1 cellular context compared by ENCODE assay signal in the genomic region with DNA sequence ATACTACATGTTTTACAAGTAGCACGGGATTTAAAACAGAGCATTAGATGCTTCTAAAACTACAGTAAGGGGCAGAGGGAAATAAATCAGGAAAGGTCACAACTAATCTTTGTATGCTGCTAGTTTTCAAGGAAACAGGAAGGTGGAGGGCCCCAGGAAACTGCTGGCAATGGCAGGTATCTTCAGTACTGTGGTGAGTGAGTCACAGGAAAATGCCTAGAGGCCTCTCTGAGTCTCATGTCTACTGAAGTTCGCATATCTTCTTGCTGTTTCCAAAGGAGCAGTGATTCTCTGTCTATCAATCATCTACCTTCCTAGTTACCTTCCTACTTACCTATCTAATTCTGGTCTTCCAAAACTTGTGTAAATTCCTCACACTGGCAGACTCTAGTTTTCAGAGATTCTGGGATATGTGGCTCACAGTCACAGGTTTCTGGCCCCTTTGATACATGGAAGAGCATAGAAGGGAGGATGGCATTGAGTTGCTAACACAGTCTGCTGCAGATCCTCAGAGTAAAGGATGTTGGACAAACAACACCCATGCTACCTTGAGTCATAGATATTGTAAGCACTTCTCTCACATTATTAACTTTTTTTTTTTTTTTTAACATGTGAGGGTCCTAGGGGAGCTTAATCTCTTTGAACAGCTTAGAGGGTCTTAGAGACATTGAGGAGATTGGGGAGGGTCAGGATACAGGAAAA.
TF ChIP-seq lines count a peak whose summit lies in the region.

No MANE protein-coding gene starts in this region.

TF ChIP-seq in SK-N-SH, 30 proteins besides CTCF, POLR2A, EP300 and RAD21 (continued from another document):
- TF ChIP-seq, protein P1, sequence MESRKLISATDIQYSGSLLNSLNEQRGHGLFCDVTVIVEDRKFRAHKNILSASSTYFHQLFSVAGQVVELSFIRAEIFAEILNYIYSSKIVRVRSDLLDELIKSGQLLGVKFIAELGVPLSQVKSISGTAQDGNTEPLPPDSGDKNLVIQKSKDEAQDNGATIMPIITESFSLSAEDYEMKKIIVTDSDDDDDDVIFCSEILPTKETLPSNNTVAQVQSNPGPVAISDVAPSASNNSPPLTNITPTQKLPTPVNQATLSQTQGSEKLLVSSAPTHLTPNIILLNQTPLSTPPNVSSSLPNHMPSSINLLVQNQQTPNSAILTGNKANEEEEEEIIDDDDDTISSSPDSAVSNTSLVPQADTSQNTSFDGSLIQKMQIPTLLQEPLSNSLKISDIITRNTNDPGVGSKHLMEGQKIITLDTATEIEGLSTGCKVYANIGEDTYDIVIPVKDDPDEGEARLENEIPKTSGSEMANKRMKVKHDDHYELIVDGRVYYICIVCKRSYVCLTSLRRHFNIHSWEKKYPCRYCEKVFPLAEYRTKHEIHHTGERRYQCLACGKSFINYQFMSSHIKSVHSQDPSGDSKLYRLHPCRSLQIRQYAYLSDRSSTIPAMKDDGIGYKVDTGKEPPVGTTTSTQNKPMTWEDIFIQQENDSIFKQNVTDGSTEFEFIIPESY (IDR thresholded peaks at IDR 0.05; ENCODE audit: borderline replicate concordance, low read depth) = no peak
- TF ChIP-seq, protein P2, sequence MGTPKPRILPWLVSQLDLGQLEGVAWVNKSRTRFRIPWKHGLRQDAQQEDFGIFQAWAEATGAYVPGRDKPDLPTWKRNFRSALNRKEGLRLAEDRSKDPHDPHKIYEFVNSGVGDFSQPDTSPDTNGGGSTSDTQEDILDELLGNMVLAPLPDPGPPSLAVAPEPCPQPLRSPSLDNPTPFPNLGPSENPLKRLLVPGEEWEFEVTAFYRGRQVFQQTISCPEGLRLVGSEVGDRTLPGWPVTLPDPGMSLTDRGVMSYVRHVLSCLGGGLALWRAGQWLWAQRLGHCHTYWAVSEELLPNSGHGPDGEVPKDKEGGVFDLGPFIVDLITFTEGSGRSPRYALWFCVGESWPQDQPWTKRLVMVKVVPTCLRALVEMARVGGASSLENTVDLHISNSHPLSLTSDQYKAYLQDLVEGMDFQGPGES (IDR thresholded peaks at IDR 0.05; ENCODE audit: low read depth, low read length) = no peak
- TF ChIP-seq, protein P3, sequence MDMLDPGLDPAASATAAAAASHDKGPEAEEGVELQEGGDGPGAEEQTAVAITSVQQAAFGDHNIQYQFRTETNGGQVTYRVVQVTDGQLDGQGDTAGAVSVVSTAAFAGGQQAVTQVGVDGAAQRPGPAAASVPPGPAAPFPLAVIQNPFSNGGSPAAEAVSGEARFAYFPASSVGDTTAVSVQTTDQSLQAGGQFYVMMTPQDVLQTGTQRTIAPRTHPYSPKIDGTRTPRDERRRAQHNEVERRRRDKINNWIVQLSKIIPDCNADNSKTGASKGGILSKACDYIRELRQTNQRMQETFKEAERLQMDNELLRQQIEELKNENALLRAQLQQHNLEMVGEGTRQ (IDR thresholded peaks at IDR 0.05; ENCODE audit: borderline replicate concordance, low read depth, low read length) = no peak
- TF ChIP-seq, protein P4, sequence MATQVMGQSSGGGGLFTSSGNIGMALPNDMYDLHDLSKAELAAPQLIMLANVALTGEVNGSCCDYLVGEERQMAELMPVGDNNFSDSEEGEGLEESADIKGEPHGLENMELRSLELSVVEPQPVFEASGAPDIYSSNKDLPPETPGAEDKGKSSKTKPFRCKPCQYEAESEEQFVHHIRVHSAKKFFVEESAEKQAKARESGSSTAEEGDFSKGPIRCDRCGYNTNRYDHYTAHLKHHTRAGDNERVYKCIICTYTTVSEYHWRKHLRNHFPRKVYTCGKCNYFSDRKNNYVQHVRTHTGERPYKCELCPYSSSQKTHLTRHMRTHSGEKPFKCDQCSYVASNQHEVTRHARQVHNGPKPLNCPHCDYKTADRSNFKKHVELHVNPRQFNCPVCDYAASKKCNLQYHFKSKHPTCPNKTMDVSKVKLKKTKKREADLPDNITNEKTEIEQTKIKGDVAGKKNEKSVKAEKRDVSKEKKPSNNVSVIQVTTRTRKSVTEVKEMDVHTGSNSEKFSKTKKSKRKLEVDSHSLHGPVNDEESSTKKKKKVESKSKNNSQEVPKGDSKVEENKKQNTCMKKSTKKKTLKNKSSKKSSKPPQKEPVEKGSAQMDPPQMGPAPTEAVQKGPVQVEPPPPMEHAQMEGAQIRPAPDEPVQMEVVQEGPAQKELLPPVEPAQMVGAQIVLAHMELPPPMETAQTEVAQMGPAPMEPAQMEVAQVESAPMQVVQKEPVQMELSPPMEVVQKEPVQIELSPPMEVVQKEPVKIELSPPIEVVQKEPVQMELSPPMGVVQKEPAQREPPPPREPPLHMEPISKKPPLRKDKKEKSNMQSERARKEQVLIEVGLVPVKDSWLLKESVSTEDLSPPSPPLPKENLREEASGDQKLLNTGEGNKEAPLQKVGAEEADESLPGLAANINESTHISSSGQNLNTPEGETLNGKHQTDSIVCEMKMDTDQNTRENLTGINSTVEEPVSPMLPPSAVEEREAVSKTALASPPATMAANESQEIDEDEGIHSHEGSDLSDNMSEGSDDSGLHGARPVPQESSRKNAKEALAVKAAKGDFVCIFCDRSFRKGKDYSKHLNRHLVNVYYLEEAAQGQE (IDR thresholded peaks at IDR 0.05; ENCODE audit: low read depth, low read length) = no peak
- TF ChIP-seq, protein P5, sequence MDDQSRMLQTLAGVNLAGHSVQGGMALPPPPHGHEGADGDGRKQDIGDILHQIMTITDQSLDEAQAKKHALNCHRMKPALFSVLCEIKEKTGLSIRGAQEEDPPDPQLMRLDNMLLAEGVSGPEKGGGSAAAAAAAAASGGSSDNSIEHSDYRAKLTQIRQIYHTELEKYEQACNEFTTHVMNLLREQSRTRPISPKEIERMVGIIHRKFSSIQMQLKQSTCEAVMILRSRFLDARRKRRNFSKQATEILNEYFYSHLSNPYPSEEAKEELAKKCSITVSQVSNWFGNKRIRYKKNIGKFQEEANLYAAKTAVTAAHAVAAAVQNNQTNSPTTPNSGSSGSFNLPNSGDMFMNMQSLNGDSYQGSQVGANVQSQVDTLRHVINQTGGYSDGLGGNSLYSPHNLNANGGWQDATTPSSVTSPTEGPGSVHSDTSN (IDR thresholded peaks at IDR 0.05) = no peak
- no peak for TF ChIP-seq MXI1 (IDR thresholded peaks at IDR 0.05; ENCODE audit: low read depth, low read length)
